30 cellular contexts compared by ENCODE assay signal in the genomic region with DNA sequence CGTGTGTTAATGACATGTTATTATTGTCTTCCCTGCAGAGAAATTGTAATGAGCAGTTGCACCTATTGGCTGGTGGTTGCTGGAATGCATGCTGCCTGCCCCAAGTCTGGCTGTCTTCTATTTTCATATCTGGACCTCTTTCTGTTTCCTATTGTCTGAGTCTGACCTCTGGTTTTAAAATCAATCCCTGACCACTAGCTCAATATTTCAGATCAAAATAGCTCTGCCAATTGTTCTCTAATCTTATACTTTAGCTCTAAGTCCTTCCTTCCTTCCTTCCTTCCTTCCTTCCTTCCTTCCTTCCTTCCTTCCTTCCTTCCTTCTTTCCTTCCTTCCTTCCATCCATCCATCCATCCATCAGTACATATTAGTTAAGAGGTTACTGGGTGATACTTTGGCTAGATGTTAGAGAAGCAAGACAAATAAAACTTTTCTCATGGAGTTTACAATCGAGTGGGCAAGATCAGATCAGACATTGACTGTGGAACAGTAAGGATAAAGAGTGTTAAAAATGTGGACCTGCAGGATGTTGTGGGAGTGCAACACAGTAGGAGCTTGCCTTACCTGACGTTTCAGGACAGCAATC.
"Had no signal": no experiment of that assay in that cellular context is flagged by ENCODE, and none has a peak within 500 bp of the region (broad histone marks: within the 10 kb centered on the region; RNA-seq: fewer than 3 reads in every experiment).

No MANE protein-coding gene starts in this region.

- H3K36me3 ChIP-seq: gastroesophageal sphincter, heart left ventricle, neural progenitor cell, stomach, thyroid gland, vagina had no signal

- DNase-seq: dorsolateral prefrontal cortex; effector CD8-positive, alpha-beta T cell; endodermal cell; foreskin keratinocyte; heart left ventricle; kidney; mucosa of descending colon; naive B cell; stimulated activated CD4-positive, alpha-beta T cell treated with anti-CD3 and anti-CD28 coated beads, Interleukin-12 subunit alpha, Interleukin-12 subunit beta, amount 100 ng/mL, for 4 hours; stimulated activated CD4-positive, alpha-beta T cell treated with anti-CD3 and anti-CD28 coated beads, Interleukin-1b, Interleukin-23, amount 100 ng/mL, for 48 hours; stimulated activated CD4-positive, alpha-beta T cell treated with anti-CD3 and anti-CD28 coated beads, Interleukin-4, amount 100 ng/mL, for 1 hour; stimulated activated naive CD4-positive, alpha-beta T cell treated with Interleukin-2 at 50 U/mL for 16 hours; stomach; thyroid gland; trophoblast cell had no signal

- ATAC-seq: esophagus mucosa; foreskin keratinocyte; gastroesophageal sphincter; heart left ventricle; left lobe of liver; mucosa of descending colon; sciatic nerve; stimulated activated effector memory CD8-positive, alpha-beta T cell treated with anti-CD3 and anti-CD28 coated beads, Interleukin-12 subunit alpha, Interleukin-12 subunit beta, amount 100 ng/mL, for 72 hours had no signal

- H3K9me3 Mint-ChIP-seq: endodermal cell, nephron, neural progenitor cell had no signal

- H3K4me3 Mint-ChIP-seq: endodermal cell; memory B cell; naive B cell; nephron; neural progenitor cell; stimulated activated effector memory CD8-positive, alpha-beta T cell treated with anti-CD3 and anti-CD28 coated beads, Interleukin-12 subunit alpha, Interleukin-12 subunit beta, amount 100 ng/mL, for 72 hours had no signal

- H3K9ac ChIP-seq: neural progenitor cell, parathyroid adenoma had no signal

- H3K27ac ChIP-seq: dorsolateral prefrontal cortex, epithelial cell of prostate, foreskin keratinocyte, gastroesophageal sphincter, heart left ventricle, hepatocyte, neural progenitor cell, parathyroid adenoma, stomach, thyroid gland, vagina had no signal

- H3K27me3 ChIP-seq: dorsolateral prefrontal cortex, foreskin keratinocyte, gastroesophageal sphincter, heart left ventricle, hepatocyte, neural progenitor cell, stomach, thyroid gland, vagina had no signal

- H3K4me1 Mint-ChIP-seq: endodermal cell; memory B cell; nephron; neural progenitor cell; stimulated activated effector memory CD8-positive, alpha-beta T cell treated with anti-CD3 and anti-CD28 coated beads, Interleukin-12 subunit alpha, Interleukin-12 subunit beta, amount 100 ng/mL, for 72 hours had no signal

- H2AFZ ChIP-seq: hepatocyte, neural progenitor cell, parathyroid adenoma had no signal

- H3K79me2 ChIP-seq: hepatocyte, parathyroid adenoma had no signal

- H3K36me3 Mint-ChIP-seq: memory B cell; naive B cell; neural progenitor cell; stimulated activated effector memory CD8-positive, alpha-beta T cell treated with anti-CD3 and anti-CD28 coated beads, Interleukin-12 subunit alpha, Interleukin-12 subunit beta, amount 100 ng/mL, for 72 hours had no signal

- H3K9me3 ChIP-seq: gastroesophageal sphincter, heart left ventricle, mucosa of descending colon, stomach, thyroid gland, vagina had no signal

- H3K4me1 ChIP-seq: foreskin keratinocyte, gastroesophageal sphincter, heart left ventricle, neural progenitor cell, parathyroid adenoma, stomach, thyroid gland, vagina had no signal

- H3K4me3 ChIP-seq: dorsolateral prefrontal cortex, gastroesophageal sphincter, heart left ventricle, hepatocyte, lung, mucosa of descending colon, neural progenitor cell, smooth muscle cell, stomach, thyroid gland, vagina had no signal

- H3K27ac Mint-ChIP-seq: endodermal cell; memory B cell; nephron; neural progenitor cell; progenitor cell of endocrine pancreas; stimulated activated effector memory CD8-positive, alpha-beta T cell treated with anti-CD3 and anti-CD28 coated beads, Interleukin-12 subunit alpha, Interleukin-12 subunit beta, amount 100 ng/mL, for 72 hours had no signal

- H3K4me2 ChIP-seq: hepatocyte, neural progenitor cell, smooth muscle cell had no signal

- H3K27me3 Mint-ChIP-seq: naive B cell had no signal
